33 cellular contexts compared by ENCODE assay signal in the genomic region with DNA sequence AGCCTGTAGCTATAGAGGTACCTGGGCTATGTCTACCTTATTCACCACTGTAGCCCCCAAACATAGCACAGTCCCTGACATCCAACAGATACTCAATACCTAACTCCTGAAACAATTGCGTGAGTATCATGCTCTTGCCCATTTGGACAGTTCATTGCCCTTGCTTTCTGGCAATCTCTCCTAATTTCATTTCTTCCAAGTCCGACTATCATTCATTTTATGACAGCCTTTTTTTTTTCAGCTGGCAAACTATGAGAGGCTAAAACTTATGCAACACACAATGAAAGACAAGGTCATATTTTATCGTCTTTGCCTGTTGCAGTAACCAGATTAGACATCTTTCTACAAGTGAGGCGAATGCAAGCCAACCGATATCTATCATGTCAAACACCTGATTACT.
DNase-seq lines count a peak whose midpoint lies in the region; ATAC-seq and TF ChIP-seq lines count a peak whose summit lies in the region.
"Had no signal": no experiment of that assay in that cellular context is flagged by ENCODE, and none has a peak within 500 bp of the region (broad histone marks: within the 10 kb centered on the region; RNA-seq: fewer than 3 reads in every experiment).

No MANE protein-coding gene starts in this region.

- intact Hi-C loops in Right ventricle myocardium superior (cut with DNase I), result no loop called here
- intact Hi-C loops in heart right ventricle (cut with DNase I), result no loop called here
- intact Hi-C loops in left ventricle myocardium inferior (cut with micrococcal nuclease), result no loop called here
- intact Hi-C loops in left ventricle myocardium superior (cut with micrococcal nuclease), result no loop called here
- intact Hi-C loops in psoas muscle (cut with DNase I), result loop anchor here in 1 of 2 donors (5.0 to 10.0 kb wide), 2 partner anchors 107 to 170 kb away; a partner anchor contains a TSS
- intact Hi-C loops in gastrocnemius medialis (cut with DNase I; ENCODE audit: low total_unique reads), result loop anchor here (5.0 to 10.0 kb wide), 4 partner anchors 75 to 237 kb away; no protein-coding TSS in a partner anchor

- TF ChIP-seq CTCF in heart right ventricle (IDR thresholded peaks at IDR 0.05), result no peak
- TF ChIP-seq CTCF in left ventricle myocardium inferior (IDR thresholded peaks at IDR 0.05; ENCODE audit: borderline replicate concordance), result no peak
- no peak for TF ChIP-seq CTCF in psoas muscle (IDR thresholded peaks at IDR 0.05)
- no peak for TF ChIP-seq CTCF in gastrocnemius medialis (IDR thresholded peaks at IDR 0.05 in 4 of 5, conservative IDR thresholded peaks at IDR 0.05 in 1 of 5)

- H3K36me3 ChIP-seq in heart right ventricle (no peaks in the 10 kb centered on the region), left ventricle myocardium inferior (no peaks in the 10 kb centered on the region), psoas muscle (ENCODE audit: insufficient read depth in 1 of 2, low read depth in 1 of 2) (no peaks in the 10 kb centered on the region), gastrocnemius medialis (no peaks in the 10 kb centered on the region)
- no peaks in the 10 kb centered on the region for H3K36me3 ChIP-seq in effector memory CD4-positive, alpha-beta T cell (ENCODE audit: control insufficient read depth, insufficient read depth, low read length)
- H3K36me3 ChIP-seq: BE2C; BLaER1; BLaER1 treated with 17β-estradiol and CSF1 and Interleukin-3, amounts not matched to agents 10 nM and 100 nM had no signal

- H3K4me3 ChIP-seq in heart right ventricle (no peak overlapping the region), left ventricle myocardium inferior (no peak overlapping the region), psoas muscle (no peak overlapping the region), gastrocnemius medialis (no peak overlapping the region)
- H3K4me3 ChIP-seq in effector memory CD4-positive, alpha-beta T cell (ENCODE audit: insufficient read depth, low read depth, low read length, poor library complexity, severe bottlenecking), result no peak overlapping the region
- H3K4me3 ChIP-seq: A549; BLaER1; BLaER1 treated with 17β-estradiol and CSF1 and Interleukin-3, amounts not matched to agents 10 nM and 100 nM had no signal

- 50 to 57% methylated on average over 5 of the region's 5 CpGs for WGBS in heart right ventricle, 2 donors
- 35 to 38% (median 36%) methylated on average over 5 of the region's 5 CpGs for WGBS in psoas muscle, 3 donors

- ATAC-seq in Right ventricle myocardium superior (ENCODE audit: poor library complexity), result peak; percentile 16
- ATAC-seq in heart right ventricle, result no peak
- ATAC-seq in left ventricle myocardium superior, result no peak
- ATAC-seq in psoas muscle, result peak; percentile 28 to 54 (median 46)
- peak; percentile 13 to 63 for ATAC-seq in gastrocnemius medialis
- ATAC-seq: A549; CD8-positive, alpha-beta T cell had no signal

- in situ Hi-C loops in gastrocnemius medialis (cut with MboI; ENCODE audit: low sequenced_read_pairs in 4 of 4), result no loop called here

- no peak for DNase-seq in Right ventricle myocardium superior
- no peak for DNase-seq in heart right ventricle
- DNase-seq in left ventricle myocardium inferior, result no peak
- DNase-seq in left ventricle myocardium superior, result no peak
- DNase-seq in psoas muscle, result no peak
- no peak for DNase-seq in gastrocnemius medialis
- no peak for DNase-seq in nucleus accumbens (lab: John Stamatoyannopoulos, UW)
- no peak for DNase-seq in effector memory CD4-positive, alpha-beta T cell
- DNase-seq: 8988T; ACHN; AML-193; BE2C; C1 segment of cervical spinal cord; Caco-2; Calu3; CD4-positive, alpha-beta memory T cell; CD4-positive, alpha-beta T cell; CD4-positive, CD25-positive, alpha-beta regulatory T cell; CD8-positive, alpha-beta memory T cell; CD8-positive, alpha-beta T cell; COR-L47; DMS 273 treated with DMSO at 0.1 percent for 48 hours; DMS153; DMS53; DMS79; DMS79 treated with DMSO at 0.1 percent for 48 hours; DND-41; EL had no signal

- no peak for TF ChIP-seq POLR2A in gastrocnemius medialis (IDR thresholded peaks at IDR 0.05)

- H3K27ac ChIP-seq in heart right ventricle (no peak overlapping the region), left ventricle myocardium inferior (replicated peaks) (peak overlapping the region; percentile 46), psoas muscle (peak overlapping the region; percentile 78), gastrocnemius medialis (peak overlapping the region; percentile 81 to 92 (median 88))
- H3K27ac ChIP-seq in effector memory CD4-positive, alpha-beta T cell (ENCODE audit: insufficient read depth, low read length, poor library complexity, severe bottlenecking), result no peak overlapping the region
- H3K27ac ChIP-seq: 22Rv1; A549; BLaER1; BLaER1 treated with 17β-estradiol and CSF1 and Interleukin-3, amounts not matched to agents 10 nM and 100 nM; C4-2B had no signal

- H3K27me3 ChIP-seq in heart right ventricle (no peaks in the 10 kb centered on the region), left ventricle myocardium inferior (ENCODE audit: low read depth) (no peaks in the 10 kb centered on the region), psoas muscle (ENCODE audit: insufficient read depth in 3 of 3, low read length in 2 of 3) (no peaks in the 10 kb centered on the region), gastrocnemius medialis (no peaks in the 10 kb centered on the region)
- no peaks in the 10 kb centered on the region for H3K27me3 ChIP-seq in effector memory CD4-positive, alpha-beta T cell (replicated peaks; ENCODE audit: control insufficient read depth, insufficient read depth, low read length, poor library complexity, severe bottlenecking)
- H3K27me3 ChIP-seq: BE2C; BLaER1; BLaER1 treated with 17β-estradiol and CSF1 and Interleukin-3, amounts not matched to agents 10 nM and 100 nM had no signal

- peaks cover 0 to 32% (median 0%) of the 10 kb centered on the region in 9 donors for H3K4me1 ChIP-seq in heart right ventricle
- H3K4me1 ChIP-seq in left ventricle myocardium inferior, result peaks cover 60% of the 10 kb centered on the region
- H3K4me1 ChIP-seq in psoas muscle, result peaks cover 81% of the 10 kb centered on the region
- peaks cover 46 to 50% of the 10 kb centered on the region in 2 donors for H3K4me1 ChIP-seq in gastrocnemius medialis
- no peaks in the 10 kb centered on the region for H3K4me1 ChIP-seq in effector memory CD4-positive, alpha-beta T cell (ENCODE audit: control insufficient read depth, insufficient read depth, low read length, poor library complexity, severe bottlenecking)
- H3K4me1 ChIP-seq: A549; BE2C; BLaER1; BLaER1 treated with 17β-estradiol and CSF1 and Interleukin-3, amounts not matched to agents 10 nM and 100 nM; Caco-2 had no signal

- H3K9me3 ChIP-seq in heart right ventricle (no peaks in the 10 kb centered on the region), left ventricle myocardium inferior (replicated peaks) (no peaks in the 10 kb centered on the region), psoas muscle (no peaks in the 10 kb centered on the region), gastrocnemius medialis (no peaks in the 10 kb centered on the region)
- H3K9me3 ChIP-seq in effector memory CD4-positive, alpha-beta T cell (ENCODE audit: control insufficient read depth, low read length), result no peaks in the 10 kb centered on the region
- H3K9me3 ChIP-seq: A549, BE2C, BLaER1, Caco-2 had no signal

Comparison
In these comparisons a context has a peak if more than half of its experiments do, and no peak if none do; other contexts are left out.
1. ATAC-seq: peak in Right ventricle myocardium superior (single experiment), psoas muscle (4 of 4) and gastrocnemius medialis (2 of 2); none in heart right ventricle (0 of 8) and left ventricle myocardium superior (single experiment).
2. H3K27ac ChIP-seq: peak in left ventricle myocardium inferior (single experiment), psoas muscle (single experiment) and gastrocnemius medialis (4 of 4); none in heart right ventricle (0 of 10) and effector memory CD4-positive, alpha-beta T cell (single experiment).